Comparison of ENCODE assay signal across 1 cellular context in genomic region chr6:33410050-33410710, GRCh38.
TF ChIP-seq lines count a peak whose summit lies in the region.

No MANE protein-coding gene starts in this region.

TF ChIP-seq in HCT116, 20 proteins besides CTCF, POLR2A, EP300 and RAD21 (continued from another document):
- TF ChIP-seq REST (IDR thresholded peaks at IDR 0.05; ENCODE audit: low read depth): no peak
- peak; percentile 24 for TF ChIP-seq ZBTB33 (IDR thresholded peaks at IDR 0.05; ENCODE audit: extremely low read depth, insufficient replicate concordance, low read length)
- TF ChIP-seq ATF3 (IDR thresholded peaks at IDR 0.05): no peak
TF ChIP-seq in HCT116: peak in this region for 3.
